ENCODE assay signal across 8 cellular contexts in genomic region chr17:58219007-58219788, GRCh38. TPM values are rescaled to one million over a fixed set of nuclear protein-coding genes. Genes with fewer than 3 reads are reported as not detected.
DNase-seq lines count a peak whose midpoint lies in the region; ATAC-seq and TF ChIP-seq lines count a peak whose summit lies in the region.

TSS of gene MKS1 (minus strand) at chr17:58219255. CDS start at chr17:58219230, 25 bp downstream.

- TF ChIP-seq POLR2A in GM10847 (IDR thresholded peaks at IDR 0.05; ENCODE audit: extremely low read depth, insufficient read length) (peak; percentile 85), testis (IDR thresholded peaks at IDR 0.05) (no peak)

- 8% methylated on average over 46 of the region's 56 CpGs for WGBS in SK-N-SH (ENCODE audit: low lambda C conversion rate)
- WGBS in testis, 2 donors: 3% methylated on average over 36 to 56 of the region's 56 CpGs

- H3K27ac ChIP-seq in SK-N-SH (ENCODE audit: low read depth in 2 of 2, low read length in 1 of 2): peak within 1 kb of the TSS; percentile 48 to 66
- peak within 1 kb of the TSS; percentile 51 to 62 for H3K27ac ChIP-seq in testis

- peak within 1 kb of the TSS; percentile 98 for H2AFZ ChIP-seq in SK-N-SH (ENCODE audit: low read depth)

- no peak for TF ChIP-seq RAD21 in SK-N-SH (IDR thresholded peaks at IDR 0.05; ENCODE audit: low read length)

- peaks cover 2 to 10% of the 10 kb centered on the region in 2 experiments; a peak in 1 of 4 replicates for H3K4me1 ChIP-seq in SK-N-SH (ENCODE audit: control insufficient read depth in 1 of 2, insufficient read depth in 2 of 2, low read depth in 1 of 2, low read length in 1 of 2)
- H3K4me1 ChIP-seq in testis: peaks cover 4% of the 10 kb centered on the region

- peaks cover 8 to 19% of the 10 kb centered on the region in 2 experiments for H3K36me3 ChIP-seq in SK-N-SH (replicated peaks in 1 of 2; ENCODE audit: control insufficient read depth in 1 of 2, insufficient read depth in 2 of 2, low read length in 1 of 2)
- no peaks in the 10 kb centered on the region for H3K36me3 ChIP-seq in testis (ENCODE audit: low read depth, missing control alignments)

- peak; percentile 62 for DNase-seq in NCI-H1048 (lab: John Stamatoyannopoulos, UW)
- peak; percentile 100 for DNase-seq in SK-N-SH
- peak; percentile 96 for DNase-seq in activated naive CD4-positive, alpha-beta T cell treated with anti-CD3 and anti-CD28 coated beads, Interleukin-2, amount 50 U/mL, for 16 hours
- peak; percentile 44 for DNase-seq in glomerular endothelial cell (ENCODE audit: extremely low read depth, low read depth, low spot score)
- peak; percentile 73 for DNase-seq in omental fat pad (ENCODE audit: low spot score)
- peak; percentile 96 for DNase-seq in testis

- intact Hi-C loops in testis (cut with DNase I; ENCODE audit: low total_unique reads): no loop called here

- TF ChIP-seq EP300 in SK-N-SH (IDR thresholded peaks at IDR 0.05; ENCODE audit: borderline replicate concordance in 1 of 2, low read depth in 1 of 2, low read length in 1 of 2): no peak

- H3K9me2 ChIP-seq in SK-N-SH: no peaks in the 10 kb centered on the region

- ATAC-seq in HG02588 (IDR thresholded peaks at IDR 0.05; ENCODE audit: unreplicated experiment) (peak; percentile 97), omental fat pad (ENCODE audit: low FRiP score) (peak; percentile 98)

- H3K9me3 ChIP-seq in SK-N-SH (no peaks in the 10 kb centered on the region), testis (no peaks in the 10 kb centered on the region)

- H3K79me2 ChIP-seq in SK-N-SH (ENCODE audit: insufficient read depth): no peaks in the 10 kb centered on the region

- no peaks in the 10 kb centered on the region for H4K20me1 ChIP-seq in SK-N-SH (ENCODE audit: insufficient read depth)

- H3K27me3 ChIP-seq in SK-N-SH (ENCODE audit: insufficient read depth) (no peaks in the 10 kb centered on the region), testis (no peaks in the 10 kb centered on the region)

- peak within 1 kb of the TSS; percentile 64 for H3K9ac ChIP-seq in SK-N-SH

- CTCF ChIA-PET in SK-N-SH (lab: Yijun Ruan, JAX): interaction anchor here (0.5 to 3.4 kb wide), 23 partner anchors 8 to 220 kb away, joined by 3 to 27 read pairs (median 4); partner anchors contain the start of genes LPO and RNF43

- peak within 1 kb of the TSS; percentile 83 for H3K4me2 ChIP-seq in SK-N-SH

- peaks cover 9% of the 10 kb centered on the region for H3F3A ChIP-seq in SK-N-SH (replicated peaks; ENCODE audit: insufficient read depth)

- POLR2A ChIA-PET in SK-N-SH (lab: Yijun Ruan, JAX): interaction anchor here (1.2 to 1.9 kb wide), 2 partner anchors 13 to 212 kb away, joined by 3 to 7 read pairs; partner anchors contain the start of gene SRSF1

- peak; percentile 61 for TF ChIP-seq CTCF in SK-N-SH (IDR thresholded peaks at IDR 0.05)
- peak in 1 of 3 donors; percentile 28 for TF ChIP-seq CTCF in omental fat pad (IDR thresholded peaks at IDR 0.05)
- peak; percentile 57 to 82 (median 75) for TF ChIP-seq CTCF in testis (IDR thresholded peaks at IDR 0.05)

- H3K4me3 ChIP-seq in SK-N-SH (ENCODE audit: low read depth in 2 of 2, low read length in 1 of 2) (peak within 1 kb of the TSS; percentile 79 to 87), testis (peak within 1 kb of the TSS; percentile 62 to 89)

TF ChIP-seq in SK-N-SH, 30 proteins besides CTCF, POLR2A, EP300 and RAD21 (continues in another document):
- TF ChIP-seq YY1 (IDR thresholded peaks at IDR 0.05; ENCODE audit: low read depth) (peak; percentile 94), MEF2A (IDR thresholded peaks at IDR 0.05; ENCODE audit: borderline replicate concordance, low read depth) (no peak), CHD2 (IDR thresholded peaks at IDR 0.05; ENCODE audit: low read length, partially characterized antibody) (peak; percentile 47), SMC3 (IDR thresholded peaks at IDR 0.05; ENCODE audit: low read depth, low read length) (no peak), FOSL2 (IDR thresholded peaks at IDR 0.05; ENCODE audit: borderline replicate concordance, low read depth) (no peak), IRF3 (IDR thresholded peaks at IDR 0.05; ENCODE audit: low read depth, low read length) (no peak), MAX (IDR thresholded peaks at IDR 0.05; ENCODE audit: low read depth) (peak; percentile 75; the same call in 1 of the 2 replicates), NRF1 (IDR thresholded peaks at IDR 0.05; ENCODE audit: low read depth, low read length) (peak; percentile 85), USF2 (IDR thresholded peaks at IDR 0.05; ENCODE audit: borderline replicate concordance, low read depth, low read length) (peak; percentile 8; the same call in 1 of the 2 replicates), FOXM1 (IDR thresholded peaks at IDR 0.05; ENCODE audit: low read depth) (no peak), NFIC (IDR thresholded peaks at IDR 0.05; ENCODE audit: borderline replicate concordance) (no peak), RXRA (IDR thresholded peaks at IDR 0.05; ENCODE audit: borderline replicate concordance, low read depth) (no peak), RFX5 (IDR thresholded peaks at IDR 0.05; ENCODE audit: low read length) (no peak), POLR2AphosphoS5 (IDR thresholded peaks at IDR 0.05; ENCODE audit: low read depth, low read length) (peak; percentile 92), PBX3 (IDR thresholded peaks at IDR 0.05) (no peak), ZBTB33 (IDR thresholded peaks at IDR 0.05; ENCODE audit: borderline replicate concordance, low read depth) (no peak), EZH2phosphoT487 (IDR thresholded peaks at IDR 0.05; ENCODE audit: borderline replicate concordance, low read depth) (no peak), TEAD4 (IDR thresholded peaks at IDR 0.05; ENCODE audit: borderline replicate concordance, insufficient read depth) (no peak), RCOR1 (IDR thresholded peaks at IDR 0.05; ENCODE audit: low read length) (0 out of 2 replicates have a peak, but pooled peaks have one; percentile 26), USF1 (IDR thresholded peaks at IDR 0.05; ENCODE audit: borderline replicate concordance, low read depth) (no peak), ELF1 (IDR thresholded peaks at IDR 0.05) (peak; percentile 50; the same call in 1 of the 2 replicates), MXI1 (IDR thresholded peaks at IDR 0.05; ENCODE audit: low read depth, low read length) (peak; percentile 98)

RNA-seq across cellular contexts. Expression of gene MKS1, which starts in this region (rescaled TPM):
- 28.5 and 32.8 TPM in 2 replicates for polyA plus RNA-seq in SK-N-SH (2012; rRNA removed)
- polyA plus RNA-seq in SK-N-SH (2012; cell fraction: cytosol; rRNA removed): 22.0 and 22.7 TPM in 2 replicates
- polyA plus RNA-seq in SK-N-SH (2012; cell fraction: nucleus; rRNA removed): 61.0 and 72.2 TPM in 2 replicates
- 4.7 and 13.8 TPM in 2 replicates for total RNA-seq in glomerular endothelial cell
- 1 to 10 TPM; 3.7 to 9.9 (median 6.0) TPM for total RNA-seq in omental fat pad
- total RNA-seq in testis: 10 to 100 TPM; 32.0 to 34.3 TPM
- polyA plus RNA-seq in testis (ENCODE audit: insufficient read depth, low read depth, low replicate concordance): 32.3 TPM

Comparison
In these comparisons a context has a peak if more than half of its experiments do, and no peak if none do; other contexts are left out.
1. Peak in every context shown above with its lines: DNase-seq, ATAC-seq, H3K4me3 ChIP-seq and H3K27ac ChIP-seq.
2. DNase-seq: peak in every context shown above with its lines; median percentile 100 in SK-N-SH; 96 in activated naive CD4-positive, alpha-beta T cell treated with anti-CD3 and anti-CD28 coated beads, Interleukin-2, amount 50 U/mL, for 16 hours; 96 in testis; 73 in omental fat pad; 62 in NCI-H1048; 44 in glomerular endothelial cell.